ENCODE assay signal across 12 cellular contexts in genomic region chr5:151675956-151676712, GRCh38. TPM values are rescaled to one million over a fixed set of nuclear protein-coding genes. Genes with fewer than 3 reads are reported as not detected.
DNase-seq lines count a peak whose midpoint lies in the region; ATAC-seq, FAIRE-seq and TF ChIP-seq lines count a peak whose summit lies in the region.
"Had no signal": no experiment of that assay in that cellular context is flagged by ENCODE, and none has a peak within 500 bp of the region (broad histone marks: within the 10 kb centered on the region; RNA-seq: fewer than 3 reads in every experiment).

No MANE protein-coding gene starts in this region.

- no peak for TF ChIP-seq POLR2A in GM12878 (IDR thresholded peaks at IDR 0.05; ENCODE audit: low read depth, low read length)
- TF ChIP-seq POLR2A in suprapubic skin (IDR thresholded peaks at IDR 0.05) = no peak

- H3K4me2 ChIP-seq in GM12878 (ENCODE audit: control insufficient read depth, insufficient read depth) = peak overlapping the region; percentile 39; the same call in 1 of the 2 replicates

- intact Hi-C loops in GM12878 (cut with micrococcal nuclease; ENCODE audit: unreplicated experiment) = loop anchor here (5.0 kb wide), 1 partner anchor 46 kb away; no protein-coding TSS in a partner anchor

- no peak for DNase-seq in GM12878 (ENCODE audit: low read depth, low spot score)
- DNase-seq in left lobe of liver (ENCODE audit: low spot score) = no peak
- DNase-seq in suprapubic skin (ENCODE audit: low spot score in 2 of 2) = no peak
- DNase-seq in mucosa of gallbladder (ENCODE audit: low spot score) = no peak
- no peak for DNase-seq in ecto neural progenitor cell (ENCODE audit: low spot score)
- no peak for DNase-seq in NCI-H2029 (lab: John Stamatoyannopoulos, UW)
- no peak for DNase-seq in NCI-H2171 (lab: John Stamatoyannopoulos, UW)
- DNase-seq: activated CD8-positive, alpha-beta memory T cell treated with anti-CD3 and anti-CD28 coated beads for 24 hours had no signal

- no peak for TF ChIP-seq RAD21 in GM12878 (IDR thresholded peaks at IDR 0.05; ENCODE audit: insufficient read depth, low read depth, low read length)

- SMC1A ChIA-PET in GM12878 (lab: Charles Lee; ENCODE audit: uncharacterized antibody, unreplicated experiment) = interaction anchor here (1.2 kb wide), 1 partner anchor 44 kb away, joined by 5 read pairs; no protein-coding TSS in a partner anchor

- H3K4me1 ChIP-seq in GM12878 (ENCODE audit: control insufficient read depth, insufficient read depth, low read length) (peaks cover 27% of the 10 kb centered on the region), suprapubic skin (peaks cover 84% of the 10 kb centered on the region)

- in situ Hi-C loops in GM12878 (cut with MboI) = no loop called here

- peak overlapping the region; percentile 65 for H3K27ac ChIP-seq in GM12878 (ENCODE audit: control insufficient read depth, insufficient read depth)
- peak overlapping the region; percentile 79 for H3K27ac ChIP-seq in suprapubic skin
- H3K27ac ChIP-seq: cardiac muscle cell had no signal

- H3K36me3 ChIP-seq in GM12878 (ENCODE audit: control insufficient read depth in 2 of 2, insufficient read depth in 2 of 2, low read length in 1 of 2) = peaks cover 1 to 11% of the 10 kb centered on the region in 2 experiments; a peak in 3 of 4 replicates
- H3K36me3 ChIP-seq in suprapubic skin = peaks cover 32% of the 10 kb centered on the region

- POLR2A ChIA-PET in GM12878 (lab: Charles Lee) = interaction anchor here (0.6 to 1.9 kb wide), 3 partner anchors 8 to 301 kb away, joined by 3 to 7 read pairs (median 3); partner anchors contain the start of gene G3BP1

- CTCF ChIA-PET in GM12878 (lab: Yijun Ruan, JAX) = interaction anchor here (0.8 to 2.5 kb wide), 7 partner anchors 8 to 99 kb away, joined by 3 to 8 read pairs (median 4); no protein-coding TSS in a partner anchor

- no peaks in the 10 kb centered on the region for H4K20me1 ChIP-seq in GM12878 (ENCODE audit: control insufficient read depth, insufficient read depth)

- no peak overlapping the region for H3K9ac ChIP-seq in GM12878 (ENCODE audit: control insufficient read depth, insufficient read depth, low read length)

- BruUV-seq in GM12878 (replicated peaks; lab: Mats Ljungman, UMichigan) = no TSS peak

- peak; percentile 16 for ATAC-seq in HG03097 (IDR thresholded peaks at IDR 0.05; ENCODE audit: low FRiP score, unreplicated experiment)
- ATAC-seq in GM12878 = no peak
- ATAC-seq in left lobe of liver = peak; percentile 11
- ATAC-seq: sciatic nerve; stimulated activated memory B cell treated with anti-CD40 and anti-IgM and Interleukin-4, amounts not matched to agents 10 μg/mL and 1 μg/mL and 100 μg/mL, for 72 hours had no signal

- WGBS in GM12878 (ENCODE audit: insufficient coverage, insufficient replicate concordance, low lambda C conversion rate, missing lambda C conversion rate) = 98% methylated on average over 3 of the region's 3 CpGs
- WGBS in suprapubic skin = 60% methylated on average over 3 of the region's 3 CpGs

- no peak for FAIRE-seq in GM12878 (lab: Jason Lieb, UNC)

- TF ChIP-seq CTCF in GM12878 (IDR thresholded peaks at IDR 0.05 in 2 of 3, conservative IDR thresholded peaks at IDR 0.05 in 1 of 3; ENCODE audit: control insufficient read depth in 2 of 3, extremely low read depth in 1 of 3, insufficient read depth in 1 of 3, low read depth in 3 of 3, low read length in 3 of 3) (no peak), suprapubic skin (IDR thresholded peaks at IDR 0.05) (no peak)

- H3K4me3 ChIP-seq in GM12878 (no peak overlapping the region), suprapubic skin (no peak overlapping the region)
- H3K4me3 ChIP-seq: cardiac muscle cell had no signal

- no peak for TF ChIP-seq EP300 in GM12878 (IDR thresholded peaks at IDR 0.05; ENCODE audit: borderline replicate concordance in 1 of 2, control insufficient read depth in 1 of 2, low read depth in 2 of 2, low read length in 2 of 2)
- TF ChIP-seq EP300 in suprapubic skin (IDR thresholded peaks at IDR 0.05) = no peak

- H3K27me3 ChIP-seq in GM12878 (replicated peaks in 1 of 2; ENCODE audit: control insufficient read depth in 2 of 2, insufficient read depth in 2 of 2, low read length in 1 of 2) = no peaks in the 10 kb centered on the region
- H3K27me3 ChIP-seq in suprapubic skin = no peaks in the 10 kb centered on the region
- H3K27me3 ChIP-seq: cardiac muscle cell had no signal

- peaks cover 6% of the 10 kb centered on the region for H3K79me2 ChIP-seq in GM12878 (ENCODE audit: control insufficient read depth, insufficient read depth, low read length)

- no peaks in the 10 kb centered on the region for H3K9me3 ChIP-seq in GM12878 (replicated peaks; ENCODE audit: control insufficient read depth, insufficient read depth, low read length)
- H3K9me3 ChIP-seq in suprapubic skin = no peaks in the 10 kb centered on the region

- no peak overlapping the region for H2AFZ ChIP-seq in GM12878 (ENCODE audit: control insufficient read depth, low read depth, low read length)

- RAD21 ChIA-PET in GM12878 (lab: Charles Lee; ENCODE audit: unreplicated experiment) = interaction anchor here (2.3 to 2.4 kb wide), 2 partner anchors 15 to 45 kb away, joined by 9 to 11 read pairs; no protein-coding TSS in a partner anchor

TF ChIP-seq in GM12878, 131 proteins besides CTCF, POLR2A, EP300 and RAD21:
- no peak for TF ChIP-seq RBBP5 (conservative IDR thresholded peaks at IDR 0.05)
- TF ChIP-seq ASH2L (IDR thresholded peaks at IDR 0.05; ENCODE audit: borderline replicate concordance, low read depth) = no peak
- no peak for TF ChIP-seq NR2C2 (IDR thresholded peaks at IDR 0.05; ENCODE audit: borderline replicate concordance, control insufficient read depth, insufficient read length, low read depth)
- TF ChIP-seq E2F8 (IDR thresholded peaks at IDR 0.05; ENCODE audit: low read depth, partially characterized antibody) = no peak
- TF ChIP-seq BMI1 (IDR thresholded peaks at IDR 0.05; ENCODE audit: borderline replicate concordance) = no peak
- no peak for TF ChIP-seq NFXL1 (IDR thresholded peaks at IDR 0.05; ENCODE audit: borderline replicate concordance)
- no peak for TF ChIP-seq ZSCAN29 (IDR thresholded peaks at IDR 0.05)
- no peak for TF ChIP-seq ZBED1 (IDR thresholded peaks at IDR 0.05; ENCODE audit: borderline replicate concordance)

RNA-seq across cellular contexts. Expression of gene SPARC, which starts 10.6 kb away (rescaled TPM):
- 4.7 and 7.5 TPM in 2 replicates for total RNA-seq in GM12878 (2013; cell fraction: nucleolus; rRNA removed)
- total RNA-seq in GM12878 (2014; rRNA removed) (49.3 and 52.9 TPM in 2 replicates), GM12878 (2014; rRNA removed; fragmentation: Illumina TruSeq; extraction: Trizol) (40.7 and 41.6 TPM in 2 replicates), GM12878 (2021) (81.7 and 89.7 TPM in 2 replicates), left lobe of liver (90.7 TPM), suprapubic skin (100 to 1,000 TPM; 265 to 337 (median 270) TPM), mucosa of gallbladder (985 TPM)
- 16.9 TPM for polyA plus RNA-seq in GM12878 (2011; ENCODE audit: low read depth)
- polyA plus RNA-seq in GM12878 (2011; rRNA removed) (21.3 and 29.6 TPM in 2 replicates), GM12878 (2014; fragmentation: Illumina TruSeq; extraction: Trizol) (49.9 and 70.3 TPM in 2 replicates), GM12878 (2014; fragmentation: Nextera tagmentation; extraction: Ambion mirVana) (10 to 100 TPM; 42.9 to 62.5 TPM), GM12878 (2014; rRNA removed) (51.5 and 62.0 TPM in 2 replicates), GM12878 (2016; fragmentation: Nextera tagmentation; extraction: Ambion mirVana) (100 to 1,000 TPM; 141 to 154 TPM)
- polyA plus RNA-seq in GM12878 (2011; cell fraction: cytosol; rRNA removed) = 27.5 and 37.0 TPM in 2 replicates
- polyA plus RNA-seq in GM12878 (2011; cell fraction: nucleus; rRNA removed) = 26.6 and 29.9 TPM in 2 replicates
- polyA plus RNA-seq in GM12878 (2012) = 34.9 and 54.3 TPM in 2 replicates
- 16.0 and 23.7 TPM in 2 replicates for polyA minus RNA-seq in GM12878 (2011; rRNA and poly(A)+ RNA removed)
- 6.7 and 10.8 TPM in 2 replicates for polyA minus RNA-seq in GM12878 (2011; cell fraction: cytosol; rRNA and poly(A)+ RNA removed)
- polyA minus RNA-seq in GM12878 (2011; cell fraction: nucleus; rRNA and poly(A)+ RNA removed) = 1.9 and 3.7 TPM in 2 replicates
